1 cellular context compared by ENCODE assay signal in the genomic region with DNA sequence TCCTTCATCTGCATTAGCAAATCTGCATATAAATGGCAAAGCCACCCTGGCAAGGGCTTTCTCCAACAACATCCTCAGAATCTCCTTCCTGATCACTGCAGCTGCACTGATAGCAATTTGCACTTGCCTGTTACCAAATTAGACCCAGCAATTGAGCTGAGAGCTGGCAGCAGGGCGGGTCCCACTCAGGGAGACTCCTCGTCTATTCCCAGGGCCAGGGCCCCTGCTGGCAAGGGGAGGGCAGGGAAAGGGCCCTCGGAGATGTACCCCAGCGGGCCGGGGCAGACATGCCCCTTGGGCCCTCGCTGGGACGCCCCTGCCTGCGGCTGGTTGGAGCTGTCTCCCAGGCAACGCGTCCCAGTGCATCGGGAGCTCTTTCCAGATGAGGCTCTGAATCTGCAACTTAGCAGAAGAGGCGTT.
TF ChIP-seq lines count a peak whose summit lies in the region.

No MANE protein-coding gene starts in this region.

TF ChIP-seq in SK-N-SH treated with all-trans-retinoic acid at 6 μM for 48 hours, 23 proteins besides CTCF, POLR2A, EP300 and RAD21 (continued from another document):
- TF ChIP-seq, protein P1, sequence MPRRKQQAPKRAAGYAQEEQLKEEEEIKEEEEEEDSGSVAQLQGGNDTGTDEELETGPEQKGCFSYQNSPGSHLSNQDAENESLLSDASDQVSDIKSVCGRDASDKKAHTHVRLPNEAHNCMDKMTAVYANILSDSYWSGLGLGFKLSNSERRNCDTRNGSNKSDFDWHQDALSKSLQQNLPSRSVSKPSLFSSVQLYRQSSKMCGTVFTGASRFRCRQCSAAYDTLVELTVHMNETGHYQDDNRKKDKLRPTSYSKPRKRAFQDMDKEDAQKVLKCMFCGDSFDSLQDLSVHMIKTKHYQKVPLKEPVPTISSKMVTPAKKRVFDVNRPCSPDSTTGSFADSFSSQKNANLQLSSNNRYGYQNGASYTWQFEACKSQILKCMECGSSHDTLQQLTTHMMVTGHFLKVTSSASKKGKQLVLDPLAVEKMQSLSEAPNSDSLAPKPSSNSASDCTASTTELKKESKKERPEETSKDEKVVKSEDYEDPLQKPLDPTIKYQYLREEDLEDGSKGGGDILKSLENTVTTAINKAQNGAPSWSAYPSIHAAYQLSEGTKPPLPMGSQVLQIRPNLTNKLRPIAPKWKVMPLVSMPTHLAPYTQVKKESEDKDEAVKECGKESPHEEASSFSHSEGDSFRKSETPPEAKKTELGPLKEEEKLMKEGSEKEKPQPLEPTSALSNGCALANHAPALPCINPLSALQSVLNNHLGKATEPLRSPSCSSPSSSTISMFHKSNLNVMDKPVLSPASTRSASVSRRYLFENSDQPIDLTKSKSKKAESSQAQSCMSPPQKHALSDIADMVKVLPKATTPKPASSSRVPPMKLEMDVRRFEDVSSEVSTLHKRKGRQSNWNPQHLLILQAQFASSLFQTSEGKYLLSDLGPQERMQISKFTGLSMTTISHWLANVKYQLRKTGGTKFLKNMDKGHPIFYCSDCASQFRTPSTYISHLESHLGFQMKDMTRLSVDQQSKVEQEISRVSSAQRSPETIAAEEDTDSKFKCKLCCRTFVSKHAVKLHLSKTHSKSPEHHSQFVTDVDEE (CRISPR knock-in tag; IDR thresholded peaks at IDR 0.05): no peak
- TF ChIP-seq, protein P2, sequence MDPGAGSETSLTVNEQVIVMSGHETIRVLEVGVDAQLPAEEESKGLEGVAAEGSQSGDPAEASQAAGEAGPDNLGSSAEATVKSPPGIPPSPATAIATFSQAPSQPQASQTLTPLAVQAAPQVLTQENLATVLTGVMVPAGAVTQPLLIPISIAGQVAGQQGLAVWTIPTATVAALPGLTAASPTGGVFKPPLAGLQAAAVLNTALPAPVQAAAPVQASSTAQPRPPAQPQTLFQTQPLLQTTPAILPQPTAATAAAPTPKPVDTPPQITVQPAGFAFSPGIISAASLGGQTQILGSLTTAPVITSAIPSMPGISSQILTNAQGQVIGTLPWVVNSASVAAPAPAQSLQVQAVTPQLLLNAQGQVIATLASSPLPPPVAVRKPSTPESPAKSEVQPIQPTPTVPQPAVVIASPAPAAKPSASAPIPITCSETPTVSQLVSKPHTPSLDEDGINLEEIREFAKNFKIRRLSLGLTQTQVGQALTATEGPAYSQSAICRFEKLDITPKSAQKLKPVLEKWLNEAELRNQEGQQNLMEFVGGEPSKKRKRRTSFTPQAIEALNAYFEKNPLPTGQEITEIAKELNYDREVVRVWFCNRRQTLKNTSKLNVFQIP (CRISPR knock-in tag; IDR thresholded peaks at IDR 0.05; ENCODE audit: borderline replicate concordance, low read depth): no peak
- no peak for TF ChIP-seq ZFP3 (CRISPR knock-in tag; IDR thresholded peaks at IDR 0.05)
- no peak for TF ChIP-seq PPARA (CRISPR knock-in tag; IDR thresholded peaks at IDR 0.05; ENCODE audit: borderline replicate concordance)
- TF ChIP-seq ARNTL (CRISPR knock-in tag; IDR thresholded peaks at IDR 0.05; ENCODE audit: borderline replicate concordance, low read depth): no peak
- no peak for TF ChIP-seq SNAI2 (CRISPR knock-in tag; IDR thresholded peaks at IDR 0.05)
- TF ChIP-seq BACH2 (CRISPR knock-in tag; IDR thresholded peaks at IDR 0.05; ENCODE audit: borderline replicate concordance): no peak
TF ChIP-seq in SK-N-SH treated with all-trans-retinoic acid at 6 μM for 48 hours: peak in this region for 0.
